16 cellular contexts compared by ENCODE assay signal in genomic region chr15:67784856-67785430, GRCh38. TPM values are rescaled to one million over a fixed set of nuclear protein-coding genes. Genes with fewer than 3 reads are reported as not detected.
DNase-seq lines count a peak whose midpoint lies in the region; ATAC-seq and TF ChIP-seq lines count a peak whose summit lies in the region.
"Had no signal": no experiment of that assay in that cellular context is flagged by ENCODE, and none has a peak within 500 bp of the region (broad histone marks: within the 10 kb centered on the region; RNA-seq: fewer than 3 reads in every experiment).

No MANE protein-coding gene starts in this region.

- H3K9me3 ChIP-seq in DND-41 (ENCODE audit: insufficient read depth, low read length, severe bottlenecking), result no peaks in the 10 kb centered on the region

- H3K4me3 Mint-ChIP-seq in T-cell (peak overlapping the region in 1 of 3 donors; percentile 53), endothelial cell (ENCODE audit: unreplicated experiment) (no peak overlapping the region)

- H3K79me2 ChIP-seq in DND-41 (ENCODE audit: insufficient read depth, low read length), result peaks cover 13% of the 10 kb centered on the region

- DNase-seq in DND-41, result no peak
- no peak for DNase-seq in T-cell
- no peak for DNase-seq in NCI-H1105 treated with DMSO at 0.1 percent for 48 hours (lab: John Stamatoyannopoulos, UW)
- no peak for DNase-seq in putamen (ENCODE audit: low spot score)
- no peak for DNase-seq in endothelial cell (ENCODE audit: low spot score)
- DNase-seq: activated CD4-positive, CD25-positive, alpha-beta regulatory T cell treated with anti-CD3 and anti-CD28 coated beads, Interleukin-2, amount 50 U/mL, for 72 hours; activated gamma-delta T cell; cerebellar nuclear complex; SJCRH30 had no signal

- H3K27ac Mint-ChIP-seq in T-cell (peak overlapping the region; percentile 69 to 86), endothelial cell (ENCODE audit: unreplicated experiment) (no peak overlapping the region)

- H3K4me1 Mint-ChIP-seq in T-cell (peaks cover 32 to 40% (median 38%) of the 10 kb centered on the region in 3 donors), endothelial cell (ENCODE audit: unreplicated experiment) (peaks cover 4% of the 10 kb centered on the region)

- no peak overlapping the region for H3K4me3 ChIP-seq in DND-41 (ENCODE audit: low read depth in 1 of 2, low read length in 2 of 2)
- H3K4me3 ChIP-seq: SJCRH30 had no signal

- CTCF ChIA-PET in T-cell (lab: Charles Lee), result interaction anchor here in 1 of 2 donors (1.6 to 2.0 kb wide), 2 partner anchors 50 to 52 kb away, joined by 3 to 7 read pairs; no protein-coding TSS in a partner anchor

- H3K9me3 Mint-ChIP-seq in T-cell (no peaks in the 10 kb centered on the region), endothelial cell (ENCODE audit: unreplicated experiment) (no peaks in the 10 kb centered on the region)

- H4K20me1 ChIP-seq in DND-41 (ENCODE audit: insufficient read depth, low read length), result no peaks in the 10 kb centered on the region

- POLR2A ChIA-PET in T-cell (lab: Charles Lee), result interaction anchor here in 1 of 2 donors (0.6 kb wide), 1 partner anchor 26 kb away, joined by 3 read pairs; no protein-coding TSS in a partner anchor

- TF ChIP-seq CTCF in DND-41 (IDR thresholded peaks at IDR 0.05; ENCODE audit: borderline replicate concordance, extremely low read depth, low read length, poor library complexity, severe bottlenecking), result no peak
- no peak for TF ChIP-seq CTCF in endothelial cell (IDR thresholded peaks at IDR 0.05; ENCODE audit: unreplicated experiment)

- no peaks in the 10 kb centered on the region for H3K27me3 ChIP-seq in DND-41 (ENCODE audit: insufficient read depth, low read length, poor library complexity)
- H3K27me3 ChIP-seq: SJCRH30 had no signal

- peak overlapping the region; percentile 54 for H3K9ac ChIP-seq in DND-41 (ENCODE audit: low read depth, low read length)

- H3K36me3 Mint-ChIP-seq in T-cell (peaks cover 25% of the 10 kb centered on the region), endothelial cell (ENCODE audit: low read depth, unreplicated experiment) (peaks cover 9% of the 10 kb centered on the region)

- no peaks in the 10 kb centered on the region for H3K36me3 ChIP-seq in DND-41 (ENCODE audit: insufficient read depth, low read length)
- H3K36me3 ChIP-seq: SJCRH30 had no signal

- ATAC-seq in DND-41 (ENCODE audit: insufficient read depth, low read depth) (peak; percentile 7), GM19452 (IDR thresholded peaks at IDR 0.05; ENCODE audit: unreplicated experiment) (peak; percentile 5), HG03045 (IDR thresholded peaks at IDR 0.05; ENCODE audit: unreplicated experiment) (peak; percentile 24), T-cell (replicated peaks in 1 of 4) (no peak), HG03457 (IDR thresholded peaks at IDR 0.05; ENCODE audit: unreplicated experiment) (no peak)

- H3K4me2 ChIP-seq in DND-41 (ENCODE audit: insufficient read depth, low read length), result peak overlapping the region; percentile 31; the same call in 1 of the 2 replicates

- H3K27ac ChIP-seq in DND-41 (ENCODE audit: low read length), result peak overlapping the region; percentile 97
- H3K27ac ChIP-seq: C4-2B, SJCRH30 had no signal

- H3K4me1 ChIP-seq in DND-41 (ENCODE audit: insufficient read depth, low read length), result peaks cover 65% of the 10 kb centered on the region

- H3K27me3 Mint-ChIP-seq in T-cell (no peaks in the 10 kb centered on the region), endothelial cell (ENCODE audit: unreplicated experiment) (no peaks in the 10 kb centered on the region)

- H2AFZ ChIP-seq in DND-41 (ENCODE audit: low read depth, low read length), result peak overlapping the region; percentile 48; the same call in 1 of the 2 replicates

RNA-seq across cellular contexts. Expression of gene SKOR1, which starts 40.4 kb away (rescaled TPM):
- total RNA-seq in T-cell (1 to 10 TPM in 3 of 5 donors, under 1 TPM in 2; 0.79 to 2.7 (median 1.3) TPM), endothelial cell (ENCODE audit: unreplicated experiment) (0.21 TPM)
- total RNA-seq: epithelial cell of proximal tubule had no signal

RNA-seq across cellular contexts. Expression of gene RNU6-1, which starts 54.9 kb away (rescaled TPM):
- not detected for total RNA-seq in T-cell
- not detected for total RNA-seq in endothelial cell (ENCODE audit: unreplicated experiment)
- total RNA-seq: epithelial cell of proximal tubule, lung microvascular endothelial cell, NCI-H460, SJCRH30 had no signal

Comparison
In these comparisons a context has a peak if more than half of its experiments do, and no peak if none do; other contexts are left out.
1. ATAC-seq: peak in DND-41 (single experiment), GM19452 (single experiment) and HG03045 (single experiment); none in T-cell (0 of 4) and HG03457 (single experiment).